20 cellular contexts compared by ENCODE assay signal in genomic region chr16:87040169-87041117, GRCh38.
"Had no signal": no experiment of that assay in that cellular context is flagged by ENCODE, and none has a peak within 500 bp of the region (broad histone marks: within the 10 kb centered on the region; RNA-seq: fewer than 3 reads in every experiment).

No MANE protein-coding gene starts in this region.

- H3K9me3 ChIP-seq: colonic mucosa, heart left ventricle, mucosa of descending colon, ovary, prostate gland, spleen, thoracic aorta, transverse colon had no signal

- H3K36me3 ChIP-seq: colonic mucosa, heart left ventricle, ovary, prostate gland, spleen, thoracic aorta, transverse colon had no signal

- H3K4me1 ChIP-seq: colonic mucosa, prostate gland, transverse colon had no signal

- H3K4me3 ChIP-seq: colonic mucosa, heart left ventricle, mucosa of descending colon, ovary, prostate gland, spleen, thoracic aorta, transverse colon had no signal

- H3K27me3 ChIP-seq: colonic mucosa, heart left ventricle, ovary had no signal

- H3K27ac ChIP-seq: colonic mucosa, heart left ventricle, ovary, prostate gland, spleen, transverse colon had no signal

- ATAC-seq: heart left ventricle; mucosa of descending colon; naive thymus-derived CD8-positive, alpha-beta T cell; stimulated activated memory B cell treated with anti-CD40 and anti-IgM and Interleukin-4, amounts not matched to agents 10 μg/mL and 1 μg/mL and 100 μg/mL, for 72 hours; stimulated activated naive CD8-positive, alpha-beta T cell treated with anti-CD3 and anti-CD28 coated beads, Interleukin-15, amount 100 ng/mL, for 72 hours had no signal

- DNase-seq: caudate nucleus; colonic mucosa; effector CD4-positive, alpha-beta T cell; heart left ventricle; hypothalamus; mammary epithelial cell; mucosa of descending colon; ovary; spleen; stimulated activated CD4-positive, alpha-beta T cell treated with anti-CD3 and anti-CD28 coated beads, Interleukin-15, amount 100 ng/mL, for 24 hours; stimulated activated CD4-positive, alpha-beta T cell treated with anti-CD3 and anti-CD28 coated beads, Interleukin-1b, Interleukin-23, amount 100 ng/mL, for 48 hours; stimulated activated CD4-positive, alpha-beta T cell treated with anti-CD3 and anti-CD28 coated beads, Interleukin-4, amount 100 ng/mL, for 24 hours; stimulated activated naive CD8-positive, alpha-beta T cell treated with anti-CD3 and anti-CD28 coated beads, Interleukin-15, amount 100 ng/mL, for 72 hours; transverse colon had no signal

- FAIRE-seq: frontal cortex, islet of Langerhans had no signal
